Comparison of ENCODE assay signal across 19 cellular contexts in genomic region chr14:67133595-67134441, GRCh38. TPM values are rescaled to one million over a fixed set of nuclear protein-coding genes. Genes with fewer than 3 reads are reported as not detected.
DNase-seq lines count a peak whose midpoint lies in the region; ATAC-seq, FAIRE-seq and TF ChIP-seq lines count a peak whose summit lies in the region.
"Had no signal": no experiment of that assay in that cellular context is flagged by ENCODE, and none has a peak within 500 bp of the region (broad histone marks: within the 10 kb centered on the region; RNA-seq: fewer than 3 reads in every experiment).

No MANE protein-coding gene starts in this region.

- no peak overlapping the region for H3K4me3 Mint-ChIP-seq in activated naive CD8-positive, alpha-beta T cell treated with anti-CD3 and anti-CD28 coated beads for 36 hours
- H3K4me3 Mint-ChIP-seq: activated CD8-positive, alpha-beta memory T cell treated with anti-CD3 and anti-CD28 coated beads, Interleukin-2, amount 10 ng/mL, durations not matched to agents 7 days and 5 days; naive B cell; T-helper 1 cell treated with Interleukin-12 subunit alpha and Interleukin-12 subunit beta and Interleukin-4 antibody, amounts not matched to agents 30 μg/mL and 1 μg/mL, for 36 hours had no signal

- no peak for TF ChIP-seq POLR2A in GM12892 (IDR thresholded peaks at IDR 0.05; ENCODE audit: low read depth, low read length)

- DNase-seq in GM12892 (ENCODE audit: insufficient read length), result no peak
- no peak for DNase-seq in HTR-8/SVneo (ENCODE audit: insufficient read length, low spot score)
- no peak for DNase-seq in activated naive CD8-positive, alpha-beta T cell treated with anti-CD3 and anti-CD28 coated beads for 36 hours
- DNase-seq in iris pigment epithelial cell (ENCODE audit: low read depth), result peak; percentile 27
- DNase-seq in epidermal melanocyte (ENCODE audit: insufficient read length, low spot score), result no peak
- DNase-seq: activated CD8-positive, alpha-beta memory T cell treated with anti-CD3 and anti-CD28 coated beads, Interleukin-2, amount 10 ng/mL, durations not matched to agents 7 days and 5 days; esophagus squamous epithelium; H7; heart right ventricle; islet precursor cell; naive B cell; NCI-H1105; upper lobe of right lung; WERI-Rb-1 had no signal

- H3K27me3 Mint-ChIP-seq in activated naive CD8-positive, alpha-beta T cell treated with anti-CD3 and anti-CD28 coated beads for 36 hours, result no peaks in the 10 kb centered on the region
- H3K27me3 Mint-ChIP-seq: naive B cell had no signal

- ATAC-seq in GM18867 (IDR thresholded peaks at IDR 0.05; ENCODE audit: unreplicated experiment) (no peak), HG03439 (IDR thresholded peaks at IDR 0.05; ENCODE audit: unreplicated experiment) (no peak)
- ATAC-seq: activated CD8-positive, alpha-beta memory T cell treated with anti-CD3 and anti-CD28 coated beads, Interleukin-2, amount 10 ng/mL, durations not matched to agents 7 days and 5 days; heart right ventricle; sciatic nerve; upper lobe of right lung had no signal

- FAIRE-seq in GM12892 (lab: Jason Lieb, UNC) (peak; percentile 56), HTR-8/SVneo (lab: Jason Lieb, UNC) (peak; percentile 98)
- FAIRE-seq: bronchial epithelial cell had no signal

- peaks cover 4% of the 10 kb centered on the region for H3K9me3 Mint-ChIP-seq in activated naive CD8-positive, alpha-beta T cell treated with anti-CD3 and anti-CD28 coated beads for 36 hours
- H3K9me3 Mint-ChIP-seq: naive B cell; T-helper 1 cell treated with Interleukin-12 subunit alpha and Interleukin-12 subunit beta and Interleukin-4 antibody, amounts not matched to agents 30 μg/mL and 1 μg/mL, for 36 hours had no signal

- H3K4me1 Mint-ChIP-seq in activated naive CD8-positive, alpha-beta T cell treated with anti-CD3 and anti-CD28 coated beads for 36 hours, result peaks cover 18% of the 10 kb centered on the region
- H3K4me1 Mint-ChIP-seq: naive B cell had no signal

- H3K27ac Mint-ChIP-seq in activated naive CD8-positive, alpha-beta T cell treated with anti-CD3 and anti-CD28 coated beads for 36 hours, result peak overlapping the region; percentile 89
- H3K27ac Mint-ChIP-seq: activated CD8-positive, alpha-beta memory T cell treated with anti-CD3 and anti-CD28 coated beads, Interleukin-2, amount 10 ng/mL, durations not matched to agents 7 days and 5 days; T-helper 1 cell treated with Interleukin-12 subunit alpha and Interleukin-12 subunit beta and Interleukin-4 antibody, amounts not matched to agents 30 μg/mL and 1 μg/mL, for 36 hours had no signal

- H3K36me3 Mint-ChIP-seq in activated naive CD8-positive, alpha-beta T cell treated with anti-CD3 and anti-CD28 coated beads for 36 hours, result peaks cover 24% of the 10 kb centered on the region

RNA-seq across cellular contexts. Expression of gene GARIN2, which starts 55.4 kb away (rescaled TPM):
- polyA plus RNA-seq in GM12892 (2012; ENCODE audit: missing spikeins), result 0.45 TPM
- not detected for total RNA-seq in activated naive CD8-positive, alpha-beta T cell treated with anti-CD3 and anti-CD28 coated beads for 36 hours
- total RNA-seq: activated CD8-positive, alpha-beta memory T cell treated with anti-CD3 and anti-CD28 coated beads, Interleukin-2, amount 10 ng/mL, durations not matched to agents 7 days and 5 days; bronchial epithelial cell; esophagus squamous epithelium; H7; sciatic nerve had no signal
- polyA plus RNA-seq: heart right ventricle had no signal
